In genomic region chr1:41581216-41582003, GRCh38 we compare ENCODE assay signal across 23 cellular contexts.
DNase-seq lines count a peak whose midpoint lies in the region; ATAC-seq and TF ChIP-seq lines count a peak whose summit lies in the region.
"Had no signal": no experiment of that assay in that cellular context is flagged by ENCODE, and none has a peak within 500 bp of the region (broad histone marks: within the 10 kb centered on the region; RNA-seq: fewer than 3 reads in every experiment).

No MANE protein-coding gene starts in this region.

- WGBS in stomach, 5 donors = 92 to 94% (median 93%) methylated on average over 16 to 19 of the region's 19 CpGs

- ATAC-seq in activated naive CD4-positive, alpha-beta T cell treated with anti-CD3 and anti-CD28 coated beads, Interleukin-2, amount 50 U/mL, for 72 hours = no peak
- ATAC-seq in effector memory CD8-positive, alpha-beta T cell (replicated peaks) = no peak
- ATAC-seq in esophagus mucosa = no peak
- ATAC-seq: heart right ventricle had no signal

- H3K4me3 Mint-ChIP-seq in effector memory CD8-positive, alpha-beta T cell = no peak overlapping the region
- H3K4me3 Mint-ChIP-seq: activated CD4-positive, alpha-beta T cell treated with anti-CD3 and anti-CD28 coated beads, Interleukin-2, amount 10 ng/mL, durations not matched to agents 7 days and 5 days; activated naive CD8-positive, alpha-beta T cell; CD4-positive, alpha-beta T cell had no signal

- H3K4me3 ChIP-seq in NB4 (ENCODE audit: low read depth, low read length) (peak overlapping the region; percentile 37), stomach (no peak overlapping the region)
- H3K4me3 ChIP-seq: dorsolateral prefrontal cortex, heart right ventricle, Peyer's patch, thoracic aorta had no signal

- no peaks in the 10 kb centered on the region for H3K4me1 ChIP-seq in stomach
- H3K4me1 ChIP-seq: heart right ventricle, Peyer's patch had no signal

- peaks cover 0 to 11% (median 5%) of the 10 kb centered on the region in 4 donors for H3K36me3 ChIP-seq in stomach
- H3K36me3 ChIP-seq: Peyer's patch, thoracic aorta had no signal

- TF ChIP-seq POLR2A in NB4 (IDR thresholded peaks at IDR 0.05; ENCODE audit: extremely low read depth, insufficient read length) (no peak), stomach (IDR thresholded peaks at IDR 0.05) (no peak)

- H3K27ac Mint-ChIP-seq in activated naive CD4-positive, alpha-beta T cell treated with anti-CD3 and anti-CD28 coated beads, Interleukin-2, amount 50 U/mL, for 72 hours = peak overlapping the region; percentile 58 to 82
- peak overlapping the region; percentile 44 to 75 for H3K27ac Mint-ChIP-seq in effector memory CD8-positive, alpha-beta T cell
- H3K27ac Mint-ChIP-seq: activated CD4-positive, alpha-beta T cell treated with anti-CD3 and anti-CD28 coated beads, Interleukin-2, amount 10 ng/mL, durations not matched to agents 7 days and 5 days; activated naive CD8-positive, alpha-beta T cell; CD4-positive, alpha-beta T cell had no signal

- TF ChIP-seq EP300 in stomach (IDR thresholded peaks at IDR 0.05) = no peak

- TF ChIP-seq CTCF in NB4 (IDR thresholded peaks at IDR 0.05; ENCODE audit: low read depth, low read length) (no peak), stomach (IDR thresholded peaks at IDR 0.05) (no peak)

- intact Hi-C loops in stomach (cut with DNase I; ENCODE audit: low total_unique reads) = no loop called here

- no peaks in the 10 kb centered on the region for H3K9me3 Mint-ChIP-seq in activated naive CD4-positive, alpha-beta T cell treated with anti-CD3 and anti-CD28 coated beads, Interleukin-2, amount 50 U/mL, for 72 hours
- no peaks in the 10 kb centered on the region for H3K9me3 Mint-ChIP-seq in effector memory CD8-positive, alpha-beta T cell
- H3K9me3 Mint-ChIP-seq: activated CD4-positive, alpha-beta T cell treated with anti-CD3 and anti-CD28 coated beads, Interleukin-2, amount 10 ng/mL, durations not matched to agents 7 days and 5 days; CD4-positive, alpha-beta T cell had no signal

- no peak overlapping the region for H3K27ac ChIP-seq in stomach
- H3K27ac ChIP-seq: dorsolateral prefrontal cortex, heart right ventricle, Peyer's patch, thoracic aorta had no signal

- H3K36me3 Mint-ChIP-seq in activated naive CD4-positive, alpha-beta T cell treated with anti-CD3 and anti-CD28 coated beads, Interleukin-2, amount 50 U/mL, for 72 hours = peaks cover 35 to 41% of the 10 kb centered on the region in 2 donors
- peaks cover 4% of the 10 kb centered on the region for H3K36me3 Mint-ChIP-seq in effector memory CD8-positive, alpha-beta T cell (ENCODE audit: insufficient read depth)

- H3K9me3 ChIP-seq in stomach = no peaks in the 10 kb centered on the region
- H3K9me3 ChIP-seq: heart right ventricle, Peyer's patch, thoracic aorta had no signal

- no peaks in the 10 kb centered on the region for H3K27me3 ChIP-seq in stomach
- H3K27me3 ChIP-seq: dorsolateral prefrontal cortex, heart right ventricle, Peyer's patch had no signal

- H3K27me3 Mint-ChIP-seq in effector memory CD8-positive, alpha-beta T cell = no peaks in the 10 kb centered on the region
- H3K27me3 Mint-ChIP-seq: activated CD4-positive, alpha-beta T cell treated with anti-CD3 and anti-CD28 coated beads, Interleukin-2, amount 10 ng/mL, durations not matched to agents 7 days and 5 days; activated naive CD8-positive, alpha-beta T cell; CD4-positive, alpha-beta T cell had no signal

- H3K4me1 Mint-ChIP-seq in effector memory CD8-positive, alpha-beta T cell (ENCODE audit: low read depth in 2 of 2) = peaks cover 8 to 12% of the 10 kb centered on the region in 2 donors

- DNase-seq in activated naive CD4-positive, alpha-beta T cell treated with anti-CD3 and anti-CD28 coated beads, Interleukin-2, amount 50 U/mL, for 72 hours (ENCODE audit: low spot score in 2 of 2) = no peak
- no peak for DNase-seq in activated naive CD4-positive, alpha-beta T cell treated with anti-CD3 and anti-CD28 coated beads, Interleukin-2, amount 50 U/mL, for 16 hours
- DNase-seq in NB4 (ENCODE audit: low read depth) (no peak), stomach (peak; percentile 18), DMS114 treated with DMSO at 0.1 percent for 48 hours (lab: John Stamatoyannopoulos, UW; ENCODE audit: unreplicated experiment) (no peak)
- no peak for DNase-seq in effector memory CD8-positive, alpha-beta T cell
- DNase-seq: activated CD4-positive, alpha-beta T cell treated with anti-CD3 and anti-CD28 coated beads, Interleukin-2, amount 10 ng/mL, durations not matched to agents 7 days and 5 days; activated T-cell treated with anti-CD3 and anti-CD28 coated beads for 4 hours; CD4-positive, alpha-beta T cell; DMS153; dorsolateral prefrontal cortex; heart right ventricle; mesendoderm; NCI-H1092; NCI-H187 treated with DMSO at 0.1 percent for 48 hours; NCI-H526; occipital lobe; Peyer's patch; small intestine; stimulated activated CD4-positive, alpha-beta T cell treated with anti-CD3 and anti-CD28 coated beads, Interleukin-1b, Interleukin-23, amount 100 ng/mL, for 48 hours had no signal
